Comparison of ENCODE assay signal across 1 cellular context in the genomic region with DNA sequence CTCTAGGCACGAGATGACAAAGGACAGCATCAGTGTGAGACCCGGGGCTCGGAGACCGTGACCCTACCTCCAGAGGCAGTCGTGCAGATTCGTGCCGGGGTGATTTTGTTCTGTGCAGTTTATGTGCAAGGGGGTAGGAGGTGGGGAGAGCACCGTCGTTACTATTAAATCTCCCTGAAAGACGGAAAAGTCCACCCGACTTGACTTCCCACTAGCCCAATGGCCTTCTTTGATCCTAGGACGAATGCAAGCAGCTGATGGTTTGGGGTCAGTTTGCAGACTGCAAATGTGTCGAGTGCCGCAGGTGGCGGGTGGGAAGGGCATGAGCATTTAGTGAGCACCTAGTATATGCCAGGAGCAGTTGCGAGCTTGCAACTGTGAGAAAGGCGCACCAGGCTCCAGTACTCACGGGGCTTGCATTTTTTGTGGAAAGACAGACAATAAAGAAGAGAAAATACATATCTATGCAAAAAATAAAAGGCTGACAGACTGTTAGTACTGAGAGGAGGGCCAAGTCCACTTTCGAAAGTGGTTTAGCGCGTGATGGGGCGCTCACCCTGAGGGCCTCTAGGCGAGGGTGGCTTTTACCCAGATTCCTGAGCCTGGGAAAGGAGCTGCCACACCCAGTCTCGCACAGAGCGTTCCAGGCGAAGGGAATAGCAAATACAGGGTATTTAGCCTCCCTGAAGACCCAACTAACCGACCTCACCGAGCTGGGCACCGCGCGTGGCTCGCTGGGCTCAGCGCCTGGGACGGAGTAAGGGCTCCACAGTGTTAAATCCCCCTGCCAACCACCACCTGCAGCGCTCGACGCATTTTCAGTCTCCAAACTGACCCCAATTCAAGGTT.
TF ChIP-seq lines count a peak whose summit lies in the region.

No MANE protein-coding gene starts in this region.

TF ChIP-seq in K562, 482 proteins besides CTCF, POLR2A, EP300 and RAD21 (continued from another document and continues in another):
- TF ChIP-seq, protein P1, sequence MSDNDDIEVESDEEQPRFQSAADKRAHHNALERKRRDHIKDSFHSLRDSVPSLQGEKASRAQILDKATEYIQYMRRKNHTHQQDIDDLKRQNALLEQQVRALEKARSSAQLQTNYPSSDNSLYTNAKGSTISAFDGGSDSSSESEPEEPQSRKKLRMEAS (CRISPR knock-in tag; IDR thresholded peaks at IDR 0.05) = no peak
- no peak for TF ChIP-seq JUND (IDR thresholded peaks at IDR 0.05; ENCODE audit: borderline replicate concordance, low read depth, low read length)
- no peak for TF ChIP-seq JUND (tag; IDR thresholded peaks at IDR 0.05; ENCODE audit: borderline replicate concordance, low read depth, low read length)
- TF ChIP-seq, protein P2, sequence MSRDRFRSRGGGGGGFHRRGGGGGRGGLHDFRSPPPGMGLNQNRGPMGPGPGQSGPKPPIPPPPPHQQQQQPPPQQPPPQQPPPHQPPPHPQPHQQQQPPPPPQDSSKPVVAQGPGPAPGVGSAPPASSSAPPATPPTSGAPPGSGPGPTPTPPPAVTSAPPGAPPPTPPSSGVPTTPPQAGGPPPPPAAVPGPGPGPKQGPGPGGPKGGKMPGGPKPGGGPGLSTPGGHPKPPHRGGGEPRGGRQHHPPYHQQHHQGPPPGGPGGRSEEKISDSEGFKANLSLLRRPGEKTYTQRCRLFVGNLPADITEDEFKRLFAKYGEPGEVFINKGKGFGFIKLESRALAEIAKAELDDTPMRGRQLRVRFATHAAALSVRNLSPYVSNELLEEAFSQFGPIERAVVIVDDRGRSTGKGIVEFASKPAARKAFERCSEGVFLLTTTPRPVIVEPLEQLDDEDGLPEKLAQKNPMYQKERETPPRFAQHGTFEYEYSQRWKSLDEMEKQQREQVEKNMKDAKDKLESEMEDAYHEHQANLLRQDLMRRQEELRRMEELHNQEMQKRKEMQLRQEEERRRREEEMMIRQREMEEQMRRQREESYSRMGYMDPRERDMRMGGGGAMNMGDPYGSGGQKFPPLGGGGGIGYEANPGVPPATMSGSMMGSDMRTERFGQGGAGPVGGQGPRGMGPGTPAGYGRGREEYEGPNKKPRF (IDR thresholded peaks at IDR 0.05; ENCODE audit: low read depth, low read length) = no peak
- no peak for TF ChIP-seq PPARD (CRISPR knock-in tag; IDR thresholded peaks at IDR 0.05)
- TF ChIP-seq, protein P3, sequence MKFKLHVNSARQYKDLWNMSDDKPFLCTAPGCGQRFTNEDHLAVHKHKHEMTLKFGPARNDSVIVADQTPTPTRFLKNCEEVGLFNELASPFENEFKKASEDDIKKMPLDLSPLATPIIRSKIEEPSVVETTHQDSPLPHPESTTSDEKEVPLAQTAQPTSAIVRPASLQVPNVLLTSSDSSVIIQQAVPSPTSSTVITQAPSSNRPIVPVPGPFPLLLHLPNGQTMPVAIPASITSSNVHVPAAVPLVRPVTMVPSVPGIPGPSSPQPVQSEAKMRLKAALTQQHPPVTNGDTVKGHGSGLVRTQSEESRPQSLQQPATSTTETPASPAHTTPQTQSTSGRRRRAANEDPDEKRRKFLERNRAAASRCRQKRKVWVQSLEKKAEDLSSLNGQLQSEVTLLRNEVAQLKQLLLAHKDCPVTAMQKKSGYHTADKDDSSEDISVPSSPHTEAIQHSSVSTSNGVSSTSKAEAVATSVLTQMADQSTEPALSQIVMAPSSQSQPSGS (CRISPR knock-in tag; IDR thresholded peaks at IDR 0.05) = no peak
- TF ChIP-seq, protein P4, sequence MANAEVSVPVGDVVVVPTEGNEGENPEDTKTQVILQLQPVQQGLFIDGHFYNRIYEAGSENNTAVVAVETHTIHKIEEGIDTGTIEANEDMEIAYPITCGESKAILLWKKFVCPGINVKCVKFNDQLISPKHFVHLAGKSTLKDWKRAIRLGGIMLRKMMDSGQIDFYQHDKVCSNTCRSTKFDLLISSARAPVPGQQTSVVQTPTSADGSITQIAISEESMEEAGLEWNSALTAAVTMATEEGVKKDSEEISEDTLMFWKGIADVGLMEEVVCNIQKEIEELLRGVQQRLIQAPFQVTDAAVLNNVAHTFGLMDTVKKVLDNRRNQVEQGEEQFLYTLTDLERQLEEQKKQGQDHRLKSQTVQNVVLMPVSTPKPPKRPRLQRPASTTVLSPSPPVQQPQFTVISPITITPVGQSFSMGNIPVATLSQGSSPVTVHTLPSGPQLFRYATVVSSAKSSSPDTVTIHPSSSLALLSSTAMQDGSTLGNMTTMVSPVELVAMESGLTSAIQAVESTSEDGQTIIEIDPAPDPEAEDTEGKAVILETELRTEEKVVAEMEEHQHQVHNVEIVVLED (CRISPR knock-in tag; IDR thresholded peaks at IDR 0.05) = no peak
- no peak for TF ChIP-seq ZNF239 (CRISPR knock-in tag; IDR thresholded peaks at IDR 0.05)
- no peak for TF ChIP-seq NBN (IDR thresholded peaks at IDR 0.05; ENCODE audit: low read depth)
- TF ChIP-seq, protein P5, sequence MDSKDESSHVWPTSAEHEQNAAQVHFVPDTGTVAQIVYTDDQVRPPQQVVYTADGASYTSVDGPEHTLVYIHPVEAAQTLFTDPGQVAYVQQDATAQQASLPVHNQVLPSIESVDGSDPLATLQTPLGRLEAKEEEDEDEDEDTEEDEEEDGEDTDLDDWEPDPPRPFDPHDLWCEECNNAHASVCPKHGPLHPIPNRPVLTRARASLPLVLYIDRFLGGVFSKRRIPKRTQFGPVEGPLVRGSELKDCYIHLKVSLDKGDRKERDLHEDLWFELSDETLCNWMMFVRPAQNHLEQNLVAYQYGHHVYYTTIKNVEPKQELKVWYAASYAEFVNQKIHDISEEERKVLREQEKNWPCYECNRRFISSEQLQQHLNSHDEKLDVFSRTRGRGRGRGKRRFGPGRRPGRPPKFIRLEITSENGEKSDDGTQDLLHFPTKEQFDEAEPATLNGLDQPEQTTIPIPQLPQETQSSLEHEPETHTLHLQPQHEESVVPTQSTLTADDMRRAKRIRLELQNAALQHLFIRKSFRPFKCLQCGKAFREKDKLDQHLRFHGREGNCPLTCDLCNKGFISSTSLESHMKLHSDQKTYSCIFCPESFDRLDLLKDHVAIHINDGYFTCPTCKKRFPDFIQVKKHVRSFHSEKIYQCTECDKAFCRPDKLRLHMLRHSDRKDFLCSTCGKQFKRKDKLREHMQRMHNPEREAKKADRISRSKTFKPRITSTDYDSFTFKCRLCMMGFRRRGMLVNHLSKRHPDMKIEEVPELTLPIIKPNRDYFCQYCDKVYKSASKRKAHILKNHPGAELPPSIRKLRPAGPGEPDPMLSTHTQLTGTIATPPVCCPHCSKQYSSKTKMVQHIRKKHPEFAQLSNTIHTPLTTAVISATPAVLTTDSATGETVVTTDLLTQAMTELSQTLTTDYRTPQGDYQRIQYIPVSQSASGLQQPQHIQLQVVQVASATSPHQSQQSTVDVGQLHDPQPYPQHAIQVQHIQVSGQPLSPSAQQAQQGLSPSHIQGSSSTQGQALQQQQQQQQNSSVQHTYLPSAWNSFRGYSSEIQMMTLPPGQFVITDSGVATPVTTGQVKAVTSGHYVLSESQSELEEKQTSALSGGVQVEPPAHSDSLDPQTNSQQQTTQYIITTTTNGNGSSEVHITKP (IDR thresholded peaks at IDR 0.05; ENCODE audit: partially characterized antibody) = no peak
- no peak for TF ChIP-seq RFX7 (CRISPR knock-in tag; IDR thresholded peaks at IDR 0.05)
- TF ChIP-seq MCM5 (IDR thresholded peaks at IDR 0.05; ENCODE audit: low read depth) = no peak
- no peak for TF ChIP-seq PHF21A (IDR thresholded peaks at IDR 0.05; ENCODE audit: borderline replicate concordance, low read depth)
- TF ChIP-seq, protein P6, sequence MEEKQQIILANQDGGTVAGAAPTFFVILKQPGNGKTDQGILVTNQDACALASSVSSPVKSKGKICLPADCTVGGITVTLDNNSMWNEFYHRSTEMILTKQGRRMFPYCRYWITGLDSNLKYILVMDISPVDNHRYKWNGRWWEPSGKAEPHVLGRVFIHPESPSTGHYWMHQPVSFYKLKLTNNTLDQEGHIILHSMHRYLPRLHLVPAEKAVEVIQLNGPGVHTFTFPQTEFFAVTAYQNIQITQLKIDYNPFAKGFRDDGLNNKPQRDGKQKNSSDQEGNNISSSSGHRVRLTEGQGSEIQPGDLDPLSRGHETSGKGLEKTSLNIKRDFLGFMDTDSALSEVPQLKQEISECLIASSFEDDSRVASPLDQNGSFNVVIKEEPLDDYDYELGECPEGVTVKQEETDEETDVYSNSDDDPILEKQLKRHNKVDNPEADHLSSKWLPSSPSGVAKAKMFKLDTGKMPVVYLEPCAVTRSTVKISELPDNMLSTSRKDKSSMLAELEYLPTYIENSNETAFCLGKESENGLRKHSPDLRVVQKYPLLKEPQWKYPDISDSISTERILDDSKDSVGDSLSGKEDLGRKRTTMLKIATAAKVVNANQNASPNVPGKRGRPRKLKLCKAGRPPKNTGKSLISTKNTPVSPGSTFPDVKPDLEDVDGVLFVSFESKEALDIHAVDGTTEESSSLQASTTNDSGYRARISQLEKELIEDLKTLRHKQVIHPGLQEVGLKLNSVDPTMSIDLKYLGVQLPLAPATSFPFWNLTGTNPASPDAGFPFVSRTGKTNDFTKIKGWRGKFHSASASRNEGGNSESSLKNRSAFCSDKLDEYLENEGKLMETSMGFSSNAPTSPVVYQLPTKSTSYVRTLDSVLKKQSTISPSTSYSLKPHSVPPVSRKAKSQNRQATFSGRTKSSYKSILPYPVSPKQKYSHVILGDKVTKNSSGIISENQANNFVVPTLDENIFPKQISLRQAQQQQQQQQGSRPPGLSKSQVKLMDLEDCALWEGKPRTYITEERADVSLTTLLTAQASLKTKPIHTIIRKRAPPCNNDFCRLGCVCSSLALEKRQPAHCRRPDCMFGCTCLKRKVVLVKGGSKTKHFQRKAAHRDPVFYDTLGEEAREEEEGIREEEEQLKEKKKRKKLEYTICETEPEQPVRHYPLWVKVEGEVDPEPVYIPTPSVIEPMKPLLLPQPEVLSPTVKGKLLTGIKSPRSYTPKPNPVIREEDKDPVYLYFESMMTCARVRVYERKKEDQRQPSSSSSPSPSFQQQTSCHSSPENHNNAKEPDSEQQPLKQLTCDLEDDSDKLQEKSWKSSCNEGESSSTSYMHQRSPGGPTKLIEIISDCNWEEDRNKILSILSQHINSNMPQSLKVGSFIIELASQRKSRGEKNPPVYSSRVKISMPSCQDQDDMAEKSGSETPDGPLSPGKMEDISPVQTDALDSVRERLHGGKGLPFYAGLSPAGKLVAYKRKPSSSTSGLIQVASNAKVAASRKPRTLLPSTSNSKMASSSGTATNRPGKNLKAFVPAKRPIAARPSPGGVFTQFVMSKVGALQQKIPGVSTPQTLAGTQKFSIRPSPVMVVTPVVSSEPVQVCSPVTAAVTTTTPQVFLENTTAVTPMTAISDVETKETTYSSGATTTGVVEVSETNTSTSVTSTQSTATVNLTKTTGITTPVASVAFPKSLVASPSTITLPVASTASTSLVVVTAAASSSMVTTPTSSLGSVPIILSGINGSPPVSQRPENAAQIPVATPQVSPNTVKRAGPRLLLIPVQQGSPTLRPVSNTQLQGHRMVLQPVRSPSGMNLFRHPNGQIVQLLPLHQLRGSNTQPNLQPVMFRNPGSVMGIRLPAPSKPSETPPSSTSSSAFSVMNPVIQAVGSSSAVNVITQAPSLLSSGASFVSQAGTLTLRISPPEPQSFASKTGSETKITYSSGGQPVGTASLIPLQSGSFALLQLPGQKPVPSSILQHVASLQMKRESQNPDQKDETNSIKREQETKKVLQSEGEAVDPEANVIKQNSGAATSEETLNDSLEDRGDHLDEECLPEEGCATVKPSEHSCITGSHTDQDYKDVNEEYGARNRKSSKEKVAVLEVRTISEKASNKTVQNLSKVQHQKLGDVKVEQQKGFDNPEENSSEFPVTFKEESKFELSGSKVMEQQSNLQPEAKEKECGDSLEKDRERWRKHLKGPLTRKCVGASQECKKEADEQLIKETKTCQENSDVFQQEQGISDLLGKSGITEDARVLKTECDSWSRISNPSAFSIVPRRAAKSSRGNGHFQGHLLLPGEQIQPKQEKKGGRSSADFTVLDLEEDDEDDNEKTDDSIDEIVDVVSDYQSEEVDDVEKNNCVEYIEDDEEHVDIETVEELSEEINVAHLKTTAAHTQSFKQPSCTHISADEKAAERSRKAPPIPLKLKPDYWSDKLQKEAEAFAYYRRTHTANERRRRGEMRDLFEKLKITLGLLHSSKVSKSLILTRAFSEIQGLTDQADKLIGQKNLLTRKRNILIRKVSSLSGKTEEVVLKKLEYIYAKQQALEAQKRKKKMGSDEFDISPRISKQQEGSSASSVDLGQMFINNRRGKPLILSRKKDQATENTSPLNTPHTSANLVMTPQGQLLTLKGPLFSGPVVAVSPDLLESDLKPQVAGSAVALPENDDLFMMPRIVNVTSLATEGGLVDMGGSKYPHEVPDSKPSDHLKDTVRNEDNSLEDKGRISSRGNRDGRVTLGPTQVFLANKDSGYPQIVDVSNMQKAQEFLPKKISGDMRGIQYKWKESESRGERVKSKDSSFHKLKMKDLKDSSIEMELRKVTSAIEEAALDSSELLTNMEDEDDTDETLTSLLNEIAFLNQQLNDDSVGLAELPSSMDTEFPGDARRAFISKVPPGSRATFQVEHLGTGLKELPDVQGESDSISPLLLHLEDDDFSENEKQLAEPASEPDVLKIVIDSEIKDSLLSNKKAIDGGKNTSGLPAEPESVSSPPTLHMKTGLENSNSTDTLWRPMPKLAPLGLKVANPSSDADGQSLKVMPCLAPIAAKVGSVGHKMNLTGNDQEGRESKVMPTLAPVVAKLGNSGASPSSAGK (IDR thresholded peaks at IDR 0.05) = no peak
- TF ChIP-seq, protein P7, sequence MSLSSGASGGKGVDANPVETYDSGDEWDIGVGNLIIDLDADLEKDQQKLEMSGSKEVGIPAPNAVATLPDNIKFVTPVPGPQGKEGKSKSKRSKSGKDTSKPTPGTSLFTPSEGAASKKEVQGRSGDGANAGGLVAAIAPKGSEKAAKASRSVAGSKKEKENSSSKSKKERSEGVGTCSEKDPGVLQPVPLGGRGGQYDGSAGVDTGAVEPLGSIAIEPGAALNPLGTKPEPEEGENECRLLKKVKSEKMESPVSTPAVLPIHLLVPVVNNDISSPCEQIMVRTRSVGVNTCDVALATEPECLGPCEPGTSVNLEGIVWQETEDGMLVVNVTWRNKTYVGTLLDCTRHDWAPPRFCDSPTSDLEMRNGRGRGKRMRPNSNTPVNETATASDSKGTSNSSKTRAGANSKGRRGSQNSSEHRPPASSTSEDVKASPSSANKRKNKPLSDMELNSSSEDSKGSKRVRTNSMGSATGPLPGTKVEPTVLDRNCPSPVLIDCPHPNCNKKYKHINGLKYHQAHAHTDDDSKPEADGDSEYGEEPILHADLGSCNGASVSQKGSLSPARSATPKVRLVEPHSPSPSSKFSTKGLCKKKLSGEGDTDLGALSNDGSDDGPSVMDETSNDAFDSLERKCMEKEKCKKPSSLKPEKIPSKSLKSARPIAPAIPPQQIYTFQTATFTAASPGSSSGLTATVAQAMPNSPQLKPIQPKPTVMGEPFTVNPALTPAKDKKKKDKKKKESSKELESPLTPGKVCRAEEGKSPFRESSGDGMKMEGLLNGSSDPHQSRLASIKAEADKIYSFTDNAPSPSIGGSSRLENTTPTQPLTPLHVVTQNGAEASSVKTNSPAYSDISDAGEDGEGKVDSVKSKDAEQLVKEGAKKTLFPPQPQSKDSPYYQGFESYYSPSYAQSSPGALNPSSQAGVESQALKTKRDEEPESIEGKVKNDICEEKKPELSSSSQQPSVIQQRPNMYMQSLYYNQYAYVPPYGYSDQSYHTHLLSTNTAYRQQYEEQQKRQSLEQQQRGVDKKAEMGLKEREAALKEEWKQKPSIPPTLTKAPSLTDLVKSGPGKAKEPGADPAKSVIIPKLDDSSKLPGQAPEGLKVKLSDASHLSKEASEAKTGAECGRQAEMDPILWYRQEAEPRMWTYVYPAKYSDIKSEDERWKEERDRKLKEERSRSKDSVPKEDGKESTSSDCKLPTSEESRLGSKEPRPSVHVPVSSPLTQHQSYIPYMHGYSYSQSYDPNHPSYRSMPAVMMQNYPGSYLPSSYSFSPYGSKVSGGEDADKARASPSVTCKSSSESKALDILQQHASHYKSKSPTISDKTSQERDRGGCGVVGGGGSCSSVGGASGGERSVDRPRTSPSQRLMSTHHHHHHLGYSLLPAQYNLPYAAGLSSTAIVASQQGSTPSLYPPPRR (CRISPR knock-in tag; IDR thresholded peaks at IDR 0.05; ENCODE audit: borderline replicate concordance) = no peak
- no peak for TF ChIP-seq KHSRP (IDR thresholded peaks at IDR 0.05)
